In genomic region chr17:79826210-79826680, GRCh38 we compare ENCODE assay signal across 1 cellular context.
TF ChIP-seq lines count a peak whose summit lies in the region.

No MANE protein-coding gene starts in this region.

TF ChIP-seq in endothelial cell of umbilical vein, 7 proteins besides CTCF, POLR2A, EP300 and RAD21 (continued from another document):
- TF ChIP-seq JUN (IDR thresholded peaks at IDR 0.05; ENCODE audit: borderline replicate concordance, insufficient read depth, insufficient read length, low read depth), result no peak
- TF ChIP-seq EZH2 (IDR thresholded peaks at IDR 0.05; ENCODE audit: borderline replicate concordance, low read depth, low read length, severe bottlenecking), result no peak
- no peak for TF ChIP-seq GATA2 (IDR thresholded peaks at IDR 0.05; ENCODE audit: insufficient read depth, insufficient read length, low read depth, low read length)
- no peak for TF ChIP-seq MAX (IDR thresholded peaks at IDR 0.05; ENCODE audit: insufficient read depth, insufficient read length)
- TF ChIP-seq POLR2AphosphoS5 (IDR thresholded peaks at IDR 0.05; ENCODE audit: insufficient read depth, low read depth, low read length), result no peak
